16 cellular contexts compared by ENCODE assay signal in the genomic region with DNA sequence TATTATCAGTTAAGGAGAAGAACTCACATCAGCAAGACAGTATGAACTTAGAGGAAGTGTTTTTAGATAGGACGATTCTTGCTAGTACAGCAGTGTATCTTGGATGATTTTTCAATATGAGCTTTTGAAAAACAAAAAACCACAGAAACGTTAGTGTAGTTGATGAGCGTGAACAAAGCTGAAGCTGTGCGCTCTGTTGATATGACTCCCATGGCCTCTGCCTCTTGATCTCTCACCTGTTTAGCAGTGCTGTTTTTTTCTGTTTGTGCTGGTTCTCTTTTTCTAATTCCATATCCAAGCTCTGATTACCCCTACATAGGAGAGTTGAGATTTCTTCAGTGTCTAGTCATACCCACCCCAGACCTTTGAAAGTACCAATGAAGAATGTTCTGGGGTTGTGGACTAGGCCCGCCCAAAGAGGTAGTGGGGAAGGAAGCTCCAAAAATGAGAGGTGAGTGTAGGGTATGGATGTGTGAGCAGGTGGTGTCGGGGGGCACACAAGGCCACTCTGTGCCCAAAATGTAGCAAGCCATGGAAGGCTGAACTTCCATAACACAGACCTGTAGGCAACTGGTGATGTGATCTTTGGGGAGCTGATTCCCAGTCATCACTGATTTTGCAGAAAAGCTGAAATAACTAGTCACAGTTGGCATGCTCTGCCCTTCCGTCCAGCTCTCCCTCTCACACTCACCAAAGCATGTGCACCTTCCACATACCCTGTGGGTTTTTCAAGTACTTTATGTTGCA. TPM values are rescaled to one million over a fixed set of nuclear protein-coding genes. Genes with fewer than 3 reads are reported as not detected.
DNase-seq lines count a peak whose midpoint lies in the region; ATAC-seq and TF ChIP-seq lines count a peak whose summit lies in the region.
"Had no signal": no experiment of that assay in that cellular context is flagged by ENCODE, and none has a peak within 500 bp of the region (broad histone marks: within the 10 kb centered on the region; RNA-seq: fewer than 3 reads in every experiment).

No MANE protein-coding gene starts in this region.

- H3K27ac ChIP-seq in CD4-positive, alpha-beta T cell (ENCODE audit: low read depth, low read length) = peak overlapping the region; percentile 50
- H3K27ac ChIP-seq: neutrophil, testis, WERI-Rb-1 had no signal

- peaks cover 52% of the 10 kb centered on the region for H3K4me1 Mint-ChIP-seq in CD4-positive, alpha-beta T cell (ENCODE audit: low read depth)
- H3K4me1 Mint-ChIP-seq in activated CD4-positive, alpha-beta memory T cell treated with anti-CD3 and anti-CD28 coated beads, Interleukin-2, amount 10 ng/mL, durations not matched to agents 7 days and 5 days = peaks cover 25% of the 10 kb centered on the region
- peaks cover 14% of the 10 kb centered on the region for H3K4me1 Mint-ChIP-seq in memory B cell

- peaks cover 4% of the 10 kb centered on the region for H3K36me3 Mint-ChIP-seq in CD4-positive, alpha-beta T cell (ENCODE audit: low read depth)
- H3K36me3 Mint-ChIP-seq in activated CD4-positive, alpha-beta memory T cell treated with anti-CD3 and anti-CD28 coated beads, Interleukin-2, amount 10 ng/mL, durations not matched to agents 7 days and 5 days (ENCODE audit: low read depth) = no peaks in the 10 kb centered on the region
- no peaks in the 10 kb centered on the region for H3K36me3 Mint-ChIP-seq in memory B cell

- no peak for TF ChIP-seq CTCF in CD4-positive, alpha-beta T cell (IDR thresholded peaks at IDR 0.05)

- H3K27ac Mint-ChIP-seq in CD4-positive, alpha-beta T cell = peak overlapping the region; percentile 93
- H3K27ac Mint-ChIP-seq in activated CD4-positive, alpha-beta memory T cell treated with anti-CD3 and anti-CD28 coated beads, Interleukin-2, amount 10 ng/mL, durations not matched to agents 7 days and 5 days = peak overlapping the region; percentile 87
- no peak overlapping the region for H3K27ac Mint-ChIP-seq in memory B cell

- intact Hi-C loops in CD4-positive, alpha-beta T cell (cut with DNase I, micrococcal nuclease) = loop anchor here in 1 of 2 experiments (1.0 to 10.0 kb wide), 3 partner anchors 41 to 293 kb away; no protein-coding TSS in a partner anchor

- no peaks in the 10 kb centered on the region for H3K27me3 ChIP-seq in CD4-positive, alpha-beta T cell (ENCODE audit: control insufficient read depth, insufficient read depth, low read length)
- H3K27me3 ChIP-seq: neutrophil, Peyer's patch, testis had no signal

- POLR2A ChIA-PET in CD4-positive, alpha-beta T cell (lab: Charles Lee) = interaction anchor here (0.6 to 2.5 kb wide), 31 partner anchors 8 to 739 kb away, joined by 3 to 29 read pairs (median 5); a partner anchor contains a TSS
- POLR2A ChIA-PET in activated CD4-positive, alpha-beta memory T cell treated with anti-CD3 and anti-CD28 coated beads, Interleukin-2, amount 10 ng/mL, durations not matched to agents 7 days and 5 days (lab: Charles Lee) = interaction anchor here (0.7 to 1.8 kb wide), 11 partner anchors 10 to 201 kb away, joined by 3 to 7 read pairs (median 3); a partner anchor contains a TSS

- peak overlapping the region; percentile 8 for H3K4me3 Mint-ChIP-seq in CD4-positive, alpha-beta T cell
- no peak overlapping the region for H3K4me3 Mint-ChIP-seq in activated CD4-positive, alpha-beta memory T cell treated with anti-CD3 and anti-CD28 coated beads, Interleukin-2, amount 10 ng/mL, durations not matched to agents 7 days and 5 days
- H3K4me3 Mint-ChIP-seq in memory B cell = no peak overlapping the region

- no peaks in the 10 kb centered on the region for H3K27me3 Mint-ChIP-seq in CD4-positive, alpha-beta T cell
- no peaks in the 10 kb centered on the region for H3K27me3 Mint-ChIP-seq in activated CD4-positive, alpha-beta memory T cell treated with anti-CD3 and anti-CD28 coated beads, Interleukin-2, amount 10 ng/mL, durations not matched to agents 7 days and 5 days
- peaks cover 2% of the 10 kb centered on the region for H3K27me3 Mint-ChIP-seq in memory B cell

- no peaks in the 10 kb centered on the region for H3K9me3 Mint-ChIP-seq in CD4-positive, alpha-beta T cell
- no peaks in the 10 kb centered on the region for H3K9me3 Mint-ChIP-seq in activated CD4-positive, alpha-beta memory T cell treated with anti-CD3 and anti-CD28 coated beads, Interleukin-2, amount 10 ng/mL, durations not matched to agents 7 days and 5 days
- no peaks in the 10 kb centered on the region for H3K9me3 Mint-ChIP-seq in memory B cell

- H3K9me3 ChIP-seq in CD4-positive, alpha-beta T cell (ENCODE audit: control insufficient read depth, low read length) = no peaks in the 10 kb centered on the region
- H3K9me3 ChIP-seq: neutrophil, Peyer's patch, testis had no signal

- ATAC-seq in CD4-positive, alpha-beta T cell (ENCODE audit: poor library complexity) = peak; percentile 85
- ATAC-seq in HG02610 (IDR thresholded peaks at IDR 0.05; ENCODE audit: unreplicated experiment) (peak; percentile 43), memory B cell (ENCODE audit: low read depth) (peak; percentile 45), GM21619 (IDR thresholded peaks at IDR 0.05; ENCODE audit: unreplicated experiment) (no peak), HG03432 (IDR thresholded peaks at IDR 0.05; ENCODE audit: unreplicated experiment) (no peak), GM21529 (IDR thresholded peaks at IDR 0.05; ENCODE audit: unreplicated experiment) (no peak)

- DNase-seq in CD4-positive, alpha-beta T cell = peak in 7 of 10 experiments; percentile 8 to 34 (median 16)
- no peak for DNase-seq in activated CD4-positive, alpha-beta memory T cell treated with anti-CD3 and anti-CD28 coated beads, Interleukin-2, amount 10 ng/mL, durations not matched to agents 7 days and 5 days
- DNase-seq in memory B cell (ENCODE audit: low spot score in 2 of 2) (no peak), medulla oblongata (ENCODE audit: extremely low spot score) (no peak)
- DNase-seq: aorta, KBM-7, NCI-H1092 treated with DMSO at 0.1 percent for 48 hours, NCI-H774, Peyer's patch, testis, WERI-Rb-1 had no signal

- CTCF ChIA-PET in CD4-positive, alpha-beta T cell (lab: Charles Lee) = interaction anchor here (1.5 to 2.2 kb wide), 4 partner anchors 37 to 196 kb away, joined by 4 to 19 read pairs (median 5); no protein-coding TSS in a partner anchor
- CTCF ChIA-PET in activated CD4-positive, alpha-beta memory T cell treated with anti-CD3 and anti-CD28 coated beads, Interleukin-2, amount 10 ng/mL, durations not matched to agents 7 days and 5 days (lab: Charles Lee) = interaction anchor here (0.7 to 10.4 kb wide), 12 partner anchors 19 to 589 kb away, joined by 3 to 97 read pairs (median 4); a partner anchor contains a TSS

RNA-seq across cellular contexts. Expression of a gene that starts 20.0 kb away (rescaled TPM):
- total RNA-seq in CD4-positive, alpha-beta T cell = 10 to 100 TPM; 31.5 to 35.2 TPM
- total RNA-seq in activated CD4-positive, alpha-beta memory T cell treated with anti-CD3 and anti-CD28 coated beads, Interleukin-2, amount 10 ng/mL, durations not matched to agents 7 days and 5 days = 10 to 100 TPM; 47.0 to 47.3 TPM

Comparison
In these comparisons a context has a peak if more than half of its experiments do, and no peak if none do; other contexts are left out.
1. ATAC-seq: peak in CD4-positive, alpha-beta T cell (single experiment), HG02610 (single experiment) and memory B cell (single experiment); none in GM21619 (single experiment), HG03432 (single experiment) and GM21529 (single experiment).
2. DNase-seq: peak in CD4-positive, alpha-beta T cell (7 of 10); none in activated CD4-positive, alpha-beta memory T cell treated with anti-CD3 and anti-CD28 coated beads, Interleukin-2, amount 10 ng/mL, durations not matched to agents 7 days and 5 days (single experiment), memory B cell (0 of 2) and medulla oblongata (single experiment).